In the genomic region with DNA sequence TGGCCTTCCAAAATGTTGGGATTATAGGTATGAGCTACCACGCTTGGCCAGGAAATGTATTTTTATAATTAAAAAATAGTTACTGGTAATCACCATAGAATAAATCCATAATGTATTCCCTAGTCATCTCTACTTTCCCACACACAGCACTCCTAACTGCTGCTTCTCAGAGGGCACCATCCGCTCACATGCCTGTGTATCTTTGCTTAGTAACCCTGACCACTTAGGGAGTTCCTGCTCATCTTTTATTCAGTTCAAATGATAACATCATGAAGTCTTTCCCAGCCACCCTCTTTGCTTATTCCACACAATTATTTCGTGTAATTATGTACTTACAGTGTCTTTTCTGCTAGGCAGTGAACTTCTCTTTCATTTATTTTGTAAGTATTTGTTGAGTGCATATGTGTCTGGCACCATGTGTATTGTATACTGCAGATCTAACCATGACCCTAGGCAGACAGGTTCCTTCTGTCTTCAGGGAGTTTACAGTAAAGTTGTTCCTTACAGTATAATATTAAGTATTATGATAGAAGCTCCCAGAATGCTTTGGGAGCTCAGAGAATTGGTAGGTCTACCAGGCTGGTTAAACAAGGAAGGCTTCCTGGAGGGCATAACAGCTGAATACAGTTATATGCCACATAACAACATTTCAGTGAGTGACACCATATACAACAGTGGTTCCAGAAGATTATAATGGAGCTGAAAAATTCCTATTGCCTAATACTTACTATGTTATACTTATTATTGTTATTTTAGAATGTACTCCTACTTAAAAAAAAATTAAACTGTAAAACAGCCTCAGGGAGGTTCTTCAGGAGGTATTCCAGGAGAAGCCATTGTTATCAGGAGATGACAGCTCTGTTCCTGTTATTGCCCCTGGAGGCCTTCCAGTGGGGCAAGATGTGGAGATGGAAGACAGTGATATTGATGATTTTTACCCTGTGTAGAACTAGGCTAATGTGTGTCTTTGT, we compare ENCODE assay signal across 1 cellular context.
TF ChIP-seq lines count a peak whose summit lies in the region.

No MANE protein-coding gene starts in this region.

TF ChIP-seq in WTC11, 78 proteins besides CTCF, POLR2A, EP300 and RAD21:
- TF ChIP-seq TCF7 (CRISPR knock-in tag; IDR thresholded peaks at IDR 0.05; ENCODE audit: low read depth) (no peak), ZNF512 (CRISPR knock-in tag; IDR thresholded peaks at IDR 0.05; ENCODE audit: borderline replicate concordance) (no peak), ZNF425 (CRISPR knock-in tag; conservative IDR thresholded peaks at IDR 0.05) (no peak), PRRX2 (CRISPR knock-in tag; IDR thresholded peaks at IDR 0.05) (no peak), CREM (CRISPR knock-in tag; IDR thresholded peaks at IDR 0.05) (no peak), ZNF532 (CRISPR knock-in tag; IDR thresholded peaks at IDR 0.05; ENCODE audit: borderline replicate concordance) (no peak), MXD4 (CRISPR knock-in tag; IDR thresholded peaks at IDR 0.05; ENCODE audit: borderline replicate concordance) (no peak), IRF2 (CRISPR knock-in tag; IDR thresholded peaks at IDR 0.05; ENCODE audit: borderline replicate concordance, low read depth) (no peak), RORB (CRISPR knock-in tag; IDR thresholded peaks at IDR 0.05) (no peak), SOX15 (CRISPR knock-in tag; IDR thresholded peaks at IDR 0.05) (no peak), ELF4 (CRISPR knock-in tag; IDR thresholded peaks at IDR 0.05; ENCODE audit: low read depth) (no peak), JUN (CRISPR knock-in tag; IDR thresholded peaks at IDR 0.05) (no peak), ZNF416 (CRISPR knock-in tag; IDR thresholded peaks at IDR 0.05) (no peak)
- TF ChIP-seq, protein P1, sequence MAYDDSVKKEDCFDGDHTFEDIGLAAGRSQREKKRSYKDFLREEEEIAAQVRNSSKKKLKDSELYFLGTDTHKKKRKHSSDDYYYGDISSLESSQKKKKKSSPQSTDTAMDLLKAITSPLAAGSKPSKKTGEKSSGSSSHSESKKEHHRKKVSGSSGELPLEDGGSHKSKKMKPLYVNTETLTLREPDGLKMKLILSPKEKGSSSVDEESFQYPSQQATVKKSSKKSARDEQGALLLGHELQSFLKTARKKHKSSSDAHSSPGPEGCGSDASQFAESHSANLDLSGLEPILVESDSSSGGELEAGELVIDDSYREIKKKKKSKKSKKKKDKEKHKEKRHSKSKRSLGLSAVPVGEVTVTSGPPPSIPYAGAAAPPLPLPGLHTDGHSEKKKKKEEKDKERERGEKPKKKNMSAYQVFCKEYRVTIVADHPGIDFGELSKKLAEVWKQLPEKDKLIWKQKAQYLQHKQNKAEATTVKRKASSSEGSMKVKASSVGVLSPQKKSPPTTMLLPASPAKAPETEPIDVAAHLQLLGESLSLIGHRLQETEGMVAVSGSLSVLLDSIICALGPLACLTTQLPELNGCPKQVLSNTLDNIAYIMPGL (CRISPR knock-in tag; IDR thresholded peaks at IDR 0.05), result no peak
- TF ChIP-seq, protein P2, sequence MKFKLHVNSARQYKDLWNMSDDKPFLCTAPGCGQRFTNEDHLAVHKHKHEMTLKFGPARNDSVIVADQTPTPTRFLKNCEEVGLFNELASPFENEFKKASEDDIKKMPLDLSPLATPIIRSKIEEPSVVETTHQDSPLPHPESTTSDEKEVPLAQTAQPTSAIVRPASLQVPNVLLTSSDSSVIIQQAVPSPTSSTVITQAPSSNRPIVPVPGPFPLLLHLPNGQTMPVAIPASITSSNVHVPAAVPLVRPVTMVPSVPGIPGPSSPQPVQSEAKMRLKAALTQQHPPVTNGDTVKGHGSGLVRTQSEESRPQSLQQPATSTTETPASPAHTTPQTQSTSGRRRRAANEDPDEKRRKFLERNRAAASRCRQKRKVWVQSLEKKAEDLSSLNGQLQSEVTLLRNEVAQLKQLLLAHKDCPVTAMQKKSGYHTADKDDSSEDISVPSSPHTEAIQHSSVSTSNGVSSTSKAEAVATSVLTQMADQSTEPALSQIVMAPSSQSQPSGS (CRISPR knock-in tag; IDR thresholded peaks at IDR 0.05; ENCODE audit: borderline replicate concordance, low read depth), result no peak
- TF ChIP-seq, protein P3, sequence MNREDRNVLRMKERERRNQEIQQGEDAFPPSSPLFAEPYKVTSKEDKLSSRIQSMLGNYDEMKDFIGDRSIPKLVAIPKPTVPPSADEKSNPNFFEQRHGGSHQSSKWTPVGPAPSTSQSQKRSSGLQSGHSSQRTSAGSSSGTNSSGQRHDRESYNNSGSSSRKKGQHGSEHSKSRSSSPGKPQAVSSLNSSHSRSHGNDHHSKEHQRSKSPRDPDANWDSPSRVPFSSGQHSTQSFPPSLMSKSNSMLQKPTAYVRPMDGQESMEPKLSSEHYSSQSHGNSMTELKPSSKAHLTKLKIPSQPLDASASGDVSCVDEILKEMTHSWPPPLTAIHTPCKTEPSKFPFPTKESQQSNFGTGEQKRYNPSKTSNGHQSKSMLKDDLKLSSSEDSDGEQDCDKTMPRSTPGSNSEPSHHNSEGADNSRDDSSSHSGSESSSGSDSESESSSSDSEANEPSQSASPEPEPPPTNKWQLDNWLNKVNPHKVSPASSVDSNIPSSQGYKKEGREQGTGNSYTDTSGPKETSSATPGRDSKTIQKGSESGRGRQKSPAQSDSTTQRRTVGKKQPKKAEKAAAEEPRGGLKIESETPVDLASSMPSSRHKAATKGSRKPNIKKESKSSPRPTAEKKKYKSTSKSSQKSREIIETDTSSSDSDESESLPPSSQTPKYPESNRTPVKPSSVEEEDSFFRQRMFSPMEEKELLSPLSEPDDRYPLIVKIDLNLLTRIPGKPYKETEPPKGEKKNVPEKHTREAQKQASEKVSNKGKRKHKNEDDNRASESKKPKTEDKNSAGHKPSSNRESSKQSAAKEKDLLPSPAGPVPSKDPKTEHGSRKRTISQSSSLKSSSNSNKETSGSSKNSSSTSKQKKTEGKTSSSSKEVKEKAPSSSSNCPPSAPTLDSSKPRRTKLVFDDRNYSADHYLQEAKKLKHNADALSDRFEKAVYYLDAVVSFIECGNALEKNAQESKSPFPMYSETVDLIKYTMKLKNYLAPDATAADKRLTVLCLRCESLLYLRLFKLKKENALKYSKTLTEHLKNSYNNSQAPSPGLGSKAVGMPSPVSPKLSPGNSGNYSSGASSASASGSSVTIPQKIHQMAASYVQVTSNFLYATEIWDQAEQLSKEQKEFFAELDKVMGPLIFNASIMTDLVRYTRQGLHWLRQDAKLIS (CRISPR knock-in tag; IDR thresholded peaks at IDR 0.05; ENCODE audit: borderline replicate concordance), result no peak
- TF ChIP-seq, protein P4, sequence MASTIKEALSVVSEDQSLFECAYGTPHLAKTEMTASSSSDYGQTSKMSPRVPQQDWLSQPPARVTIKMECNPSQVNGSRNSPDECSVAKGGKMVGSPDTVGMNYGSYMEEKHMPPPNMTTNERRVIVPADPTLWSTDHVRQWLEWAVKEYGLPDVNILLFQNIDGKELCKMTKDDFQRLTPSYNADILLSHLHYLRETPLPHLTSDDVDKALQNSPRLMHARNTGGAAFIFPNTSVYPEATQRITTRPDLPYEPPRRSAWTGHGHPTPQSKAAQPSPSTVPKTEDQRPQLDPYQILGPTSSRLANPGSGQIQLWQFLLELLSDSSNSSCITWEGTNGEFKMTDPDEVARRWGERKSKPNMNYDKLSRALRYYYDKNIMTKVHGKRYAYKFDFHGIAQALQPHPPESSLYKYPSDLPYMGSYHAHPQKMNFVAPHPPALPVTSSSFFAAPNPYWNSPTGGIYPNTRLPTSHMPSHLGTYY (CRISPR knock-in tag; IDR thresholded peaks at IDR 0.05), result no peak
